Comparison of ENCODE assay signal across 9 cellular contexts in the genomic region with DNA sequence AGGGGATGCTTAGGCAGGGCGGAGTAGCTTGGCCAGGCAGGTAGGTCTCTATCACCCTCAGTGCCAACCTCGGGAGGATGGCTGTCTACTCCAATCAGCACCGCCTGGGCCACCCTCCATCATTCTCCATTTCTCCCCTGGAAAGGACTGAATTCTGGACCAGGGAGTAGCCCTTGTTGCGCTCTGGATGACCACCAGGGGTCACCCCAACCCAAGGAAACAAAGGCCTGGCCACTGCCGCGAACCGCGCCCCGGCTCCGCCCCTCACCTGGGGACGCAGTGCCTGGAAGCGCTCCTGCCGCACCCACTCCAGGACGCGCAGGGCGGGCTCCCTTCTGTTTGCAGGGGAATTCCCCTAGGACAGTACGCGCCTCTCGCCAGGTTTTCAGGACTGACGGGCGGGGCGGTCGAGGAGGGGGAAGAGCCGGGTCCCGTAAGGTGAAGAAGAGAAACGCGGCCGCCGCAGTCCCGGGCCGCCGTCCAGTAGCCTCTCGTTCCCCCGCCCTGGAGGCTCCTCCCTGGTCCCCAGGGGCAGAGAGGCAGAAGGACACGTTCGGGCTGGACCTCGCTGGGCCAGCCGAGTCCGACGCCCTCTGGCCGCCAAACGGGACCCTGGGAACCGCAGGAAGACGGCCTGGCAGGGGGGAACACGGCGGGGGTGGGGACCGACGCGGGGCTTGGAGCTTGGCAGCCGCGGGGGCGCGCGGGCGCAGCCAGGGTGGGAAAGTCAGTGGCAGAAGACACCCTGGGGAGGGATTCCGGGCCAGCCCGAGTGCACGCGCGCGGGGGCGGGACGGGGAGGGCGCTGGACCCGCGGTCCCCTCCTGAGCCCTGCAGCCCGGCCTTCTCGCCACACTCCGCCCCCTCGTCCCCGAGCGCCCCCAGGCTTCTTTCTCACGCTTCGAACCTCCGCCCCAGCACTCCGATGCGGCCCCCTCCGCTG. TPM values are rescaled to one million over a fixed set of nuclear protein-coding genes. Genes with fewer than 3 reads are reported as not detected.
DNase-seq lines count a peak whose midpoint lies in the region; ATAC-seq and TF ChIP-seq lines count a peak whose summit lies in the region.
"Had no signal": no experiment of that assay in that cellular context is flagged by ENCODE, and none has a peak within 500 bp of the region (broad histone marks: within the 10 kb centered on the region; RNA-seq: fewer than 3 reads in every experiment).

No MANE protein-coding gene starts in this region.

- H3K36me3 ChIP-seq in BLaER1 treated with 17β-estradiol and CSF1 and Interleukin-3, amounts not matched to agents 10 nM and 100 nM, result no peaks in the 10 kb centered on the region
- H3K36me3 ChIP-seq in NT2/D1 (ENCODE audit: insufficient read depth, insufficient read length, low read length), result no peaks in the 10 kb centered on the region
- no peaks in the 10 kb centered on the region for H3K36me3 ChIP-seq in mucosa of descending colon (ENCODE audit: low read depth)

- H3K27me3 ChIP-seq in BLaER1 treated with 17β-estradiol and CSF1 and Interleukin-3, amounts not matched to agents 10 nM and 100 nM, result peaks cover 22 to 84% (median 71%) of the 10 kb centered on the region in 11 experiments
- peaks cover 14% of the 10 kb centered on the region for H3K27me3 ChIP-seq in NT2/D1 (ENCODE audit: insufficient read depth, insufficient read length)

- peaks cover 0 to 4% (median 0%) of the 10 kb centered on the region in 11 experiments; a peak in 2 of 22 replicates for H4K20me1 ChIP-seq in BLaER1 treated with 17β-estradiol and CSF1 and Interleukin-3, amounts not matched to agents 10 nM and 100 nM

- peak overlapping the region in 10 of 11 experiments; percentile 39 to 75 (median 66); a peak in 21 of 22 replicates for H3K9ac ChIP-seq in BLaER1 treated with 17β-estradiol and CSF1 and Interleukin-3, amounts not matched to agents 10 nM and 100 nM
- peak overlapping the region; percentile 56 for H3K9ac ChIP-seq in NT2/D1 (ENCODE audit: insufficient read length, low read depth)

- H3K27ac ChIP-seq in BLaER1 treated with 17β-estradiol and CSF1 and Interleukin-3, amounts not matched to agents 10 nM and 100 nM, result no peak overlapping the region
- H3K27ac ChIP-seq in epithelial cell of prostate, result peak overlapping the region; percentile 28

- intact Hi-C loops in mucosa of descending colon (cut with DNase I, micrococcal nuclease), result no loop called here

- peak overlapping the region; percentile 86 to 99 (median 96) for H3K4me2 ChIP-seq in BLaER1 treated with 17β-estradiol and CSF1 and Interleukin-3, amounts not matched to agents 10 nM and 100 nM

- ATAC-seq in GM19397 (IDR thresholded peaks at IDR 0.05; ENCODE audit: unreplicated experiment) (peak; percentile 69), mucosa of descending colon (peak; percentile 99)

- peak overlapping the region; percentile 64 to 84 (median 72) for H3K4me3 ChIP-seq in BLaER1 treated with 17β-estradiol and CSF1 and Interleukin-3, amounts not matched to agents 10 nM and 100 nM
- H3K4me3 ChIP-seq in NT2/D1 (ENCODE audit: insufficient read length, low read depth) (peak overlapping the region; percentile 57), mucosa of descending colon (no peak overlapping the region)

- peaks cover 0 to 47% (median 26%) of the 10 kb centered on the region in 10 experiments; a peak in 16 of 20 replicates for H3K4me1 ChIP-seq in BLaER1 treated with 17β-estradiol and CSF1 and Interleukin-3, amounts not matched to agents 10 nM and 100 nM
- H3K4me1 ChIP-seq in NT2/D1 (ENCODE audit: insufficient read depth, insufficient read length), result peaks cover 8% of the 10 kb centered on the region
- H3K4me1 ChIP-seq in mucosa of descending colon (ENCODE audit: low read depth), result peaks cover 4% of the 10 kb centered on the region

- peak; percentile 74 for TF ChIP-seq CTCF in mucosa of descending colon (IDR thresholded peaks at IDR 0.05)

- peak; percentile 97 for DNase-seq in HT-29 (ENCODE audit: low spot score)
- DNase-seq in NT2/D1 (ENCODE audit: low read depth, low spot score), result peak; percentile 68
- DNase-seq in activated T-cell treated with anti-CD3 and anti-CD28 coated beads for 1 hour (ENCODE audit: low read depth), result peak; percentile 82
- DNase-seq in epithelial cell of prostate (ENCODE audit: low read depth, low spot score), result peak; percentile 72
- peak; percentile 94 to 96 (median 96) for DNase-seq in mucosa of descending colon
- peak; percentile 69 to 75 for DNase-seq in stimulated activated CD8-positive, alpha-beta memory T cell treated with anti-CD3 and anti-CD28 coated beads, Interleukin-2, amount 100 ng/mL, for 1 hour (ENCODE audit: low read depth in 2 of 2)

- H3K9me3 ChIP-seq in BLaER1 treated with 17β-estradiol and CSF1 and Interleukin-3, amounts not matched to agents 10 nM and 100 nM (replicated peaks in 1 of 11), result no peaks in the 10 kb centered on the region
- no peaks in the 10 kb centered on the region for H3K9me3 ChIP-seq in NT2/D1 (ENCODE audit: insufficient read depth, low read length)
- H3K9me3 ChIP-seq in mucosa of descending colon, result no peaks in the 10 kb centered on the region

RNA-seq across cellular contexts. Expression of a gene that starts 7.1 kb away (rescaled TPM):
- total RNA-seq in HT-29 (2014; rRNA removed; shearing (Covaris generic)), result not detected in 2 replicates
- 1 to 10 TPM; 1.0 to 2.6 (median 1.2) TPM for total RNA-seq in mucosa of descending colon

RNA-seq across cellular contexts. Expression of a gene that starts 30.9 kb away (rescaled TPM):
- not detected in 2 replicates for total RNA-seq in HT-29 (2014; rRNA removed; shearing (Covaris generic))
- total RNA-seq in mucosa of descending colon, result 1 to 10 TPM in 1 of 3 donors, under 1 TPM in 2; 0.23 to 3.7 (median 0.34) TPM
- total RNA-seq: T-helper 2 cell treated with Interferon-gamma antibody and Interleukin-4, amounts not matched to agents 100 ng/mL and 5 ng/mL, for 36 hours had no signal

RNA-seq across cellular contexts. Expression of a gene that starts 58.8 kb away (rescaled TPM):
- total RNA-seq in HT-29 (2014; rRNA removed; shearing (Covaris generic)), result not detected in 2 replicates
- not detected for total RNA-seq in mucosa of descending colon
